Comparison of ENCODE assay signal across 8 cellular contexts in genomic region chr2:135876066-135876711, GRCh38. TPM values are rescaled to one million over a fixed set of nuclear protein-coding genes. Genes with fewer than 3 reads are reported as not detected.
DNase-seq lines count a peak whose midpoint lies in the region; TF ChIP-seq lines count a peak whose summit lies in the region.

Gene MCM6 (minus strand): TSS chr2:135876443. CDS start chr2:135876365, 78 bp downstream.

- H3K4me3 Mint-ChIP-seq in HFFc6: peak within 1 kb of the TSS; percentile 95
- H3K4me3 Mint-ChIP-seq in activated naive CD4-positive, alpha-beta T cell treated with anti-CD3 and anti-CD28 coated beads, Interleukin-2, amount 10 ng/mL, durations not matched to agents 7 days and 5 days: peak within 1 kb of the TSS; percentile 80

- DNase-seq in GM04504 (ENCODE audit: low read depth): peak; percentile 97
- peak; percentile 99 for DNase-seq in HFFc6
- DNase-seq in NB4 (ENCODE audit: low read depth): peak; percentile 100
- DNase-seq in SK-N-MC (ENCODE audit: low read depth, low spot score): peak; percentile 99
- DNase-seq in activated naive CD4-positive, alpha-beta T cell treated with anti-CD3 and anti-CD28 coated beads, Interleukin-2, amount 10 ng/mL, durations not matched to agents 7 days and 5 days: peak; percentile 99
- peak; percentile 88 for DNase-seq in glomerular endothelial cell (ENCODE audit: extremely low read depth, low read depth, low spot score)
- peak; percentile 93 for DNase-seq in occipital lobe (lab: John Stamatoyannopoulos, UW)

- H3K4me1 Mint-ChIP-seq in HFFc6 (ENCODE audit: low read depth): peaks cover 32% of the 10 kb centered on the region
- peaks cover 40% of the 10 kb centered on the region for H3K4me1 Mint-ChIP-seq in activated naive CD4-positive, alpha-beta T cell treated with anti-CD3 and anti-CD28 coated beads, Interleukin-2, amount 10 ng/mL, durations not matched to agents 7 days and 5 days

- H3K27ac Mint-ChIP-seq in HFFc6: peak within 1 kb of the TSS; percentile 86
- H3K27ac Mint-ChIP-seq in activated naive CD4-positive, alpha-beta T cell treated with anti-CD3 and anti-CD28 coated beads, Interleukin-2, amount 10 ng/mL, durations not matched to agents 7 days and 5 days: peak within 1 kb of the TSS; percentile 95

- peak; percentile 76 for TF ChIP-seq POLR2A in NB4 (IDR thresholded peaks at IDR 0.05; ENCODE audit: extremely low read depth, insufficient read length)

- H3K27me3 Mint-ChIP-seq in HFFc6 (ENCODE audit: insufficient read depth): peaks cover 3% of the 10 kb centered on the region; the same call in 1 of the 2 replicates
- no peaks in the 10 kb centered on the region for H3K27me3 Mint-ChIP-seq in activated naive CD4-positive, alpha-beta T cell treated with anti-CD3 and anti-CD28 coated beads, Interleukin-2, amount 10 ng/mL, durations not matched to agents 7 days and 5 days

- H3K9me3 ChIP-seq in SK-N-MC (ENCODE audit: low read depth, low read length): no peaks in the 10 kb centered on the region

- H3K4me3 ChIP-seq in NB4 (ENCODE audit: low read depth, low read length) (peak within 1 kb of the TSS; percentile 97), SK-N-MC (peak within 1 kb of the TSS; percentile 96)

- peaks cover 36% of the 10 kb centered on the region for H3K36me3 ChIP-seq in SK-N-MC (ENCODE audit: insufficient read depth, low read length)

- peak within 1 kb of the TSS; percentile 89 for H3K9ac ChIP-seq in SK-N-MC (ENCODE audit: insufficient read length)

- TF ChIP-seq CTCF in HFFc6 (IDR thresholded peaks at IDR 0.05) (peak; percentile 33), NB4 (IDR thresholded peaks at IDR 0.05; ENCODE audit: low read depth, low read length) (no peak)

- no peaks in the 10 kb centered on the region for H3K9me3 Mint-ChIP-seq in HFFc6
- no peaks in the 10 kb centered on the region for H3K9me3 Mint-ChIP-seq in activated naive CD4-positive, alpha-beta T cell treated with anti-CD3 and anti-CD28 coated beads, Interleukin-2, amount 10 ng/mL, durations not matched to agents 7 days and 5 days

- H3K27ac ChIP-seq in SK-N-MC (peak within 1 kb of the TSS; percentile 75), temporal lobe (ENCODE audit: low read depth, low read length) (no peak within 1 kb of the TSS)

- no peaks in the 10 kb centered on the region; the same call in 1 of the 2 replicates for H3K36me3 Mint-ChIP-seq in HFFc6 (ENCODE audit: low read depth)
- H3K36me3 Mint-ChIP-seq in activated naive CD4-positive, alpha-beta T cell treated with anti-CD3 and anti-CD28 coated beads, Interleukin-2, amount 10 ng/mL, durations not matched to agents 7 days and 5 days: peaks cover 31% of the 10 kb centered on the region

- CTCF ChIA-PET in activated naive CD4-positive, alpha-beta T cell treated with anti-CD3 and anti-CD28 coated beads, Interleukin-2, amount 10 ng/mL, durations not matched to agents 7 days and 5 days (lab: Charles Lee): interaction anchor here (0.9 to 1.6 kb wide), 3 partner anchors 38 to 78 kb away, joined by 3 to 4 read pairs (median 3); no protein-coding TSS in a partner anchor

RNA-seq across cellular contexts. Expression of gene MCM6, which starts in this region (rescaled TPM):
- total RNA-seq in HFFc6 (2021; fragmentation: NEBNext Ultra II Directional; extraction: Animal tissue kit (Norgen Biotek cat#: 25700)): 10 to 100 TPM; 22.5 to 36.0 (median 33.2) TPM
- total RNA-seq in glomerular endothelial cell: 8.3 and 22.5 TPM in 2 replicates
- 18.9 TPM for total RNA-seq in occipital lobe
- 21.4 TPM for total RNA-seq in temporal lobe
